In the genomic region with DNA sequence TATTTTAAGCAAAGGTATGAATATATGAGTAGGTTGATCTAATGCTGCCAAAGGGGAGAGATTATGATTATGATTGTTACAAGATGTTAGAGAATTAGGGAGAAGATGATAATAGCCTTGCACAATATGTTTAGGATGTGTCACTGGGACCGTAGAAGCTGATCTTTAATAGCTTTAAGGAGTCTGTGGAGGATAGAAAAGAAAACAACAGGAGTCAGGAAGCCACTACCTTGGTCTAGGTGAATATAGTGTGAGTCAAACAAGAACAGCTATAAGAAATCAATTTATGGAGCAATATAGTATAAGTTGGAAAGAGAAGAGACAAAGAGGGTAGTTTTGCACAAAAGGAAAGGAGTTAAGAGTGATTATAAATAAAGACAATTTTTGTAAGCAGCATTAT, we compare ENCODE assay signal across 16 cellular contexts.
DNase-seq lines count a peak whose midpoint lies in the region; ATAC-seq and TF ChIP-seq lines count a peak whose summit lies in the region.
"Had no signal": no experiment of that assay in that cellular context is flagged by ENCODE, and none has a peak within 500 bp of the region (broad histone marks: within the 10 kb centered on the region; RNA-seq: fewer than 3 reads in every experiment).

No MANE protein-coding gene starts in this region.

- H3K27me3 ChIP-seq in RWPE2 (ENCODE audit: insufficient read depth, poor library complexity, severe bottlenecking) (no peaks in the 10 kb centered on the region), neuronal stem cell (ENCODE audit: control insufficient read depth in 3 of 3, insufficient read depth in 3 of 3, low read depth in 1 of 3, low read length in 3 of 3) (no peaks in the 10 kb centered on the region)

- no peak overlapping the region for H3K4me2 ChIP-seq in neuronal stem cell (ENCODE audit: insufficient read depth, low read length, poor library complexity, severe bottlenecking)
- H3K4me2 ChIP-seq: A549, GM23338 had no signal

- no peak overlapping the region for H2BK12ac ChIP-seq in neuronal stem cell (ENCODE audit: low read length)

- no peak overlapping the region for H3K23ac ChIP-seq in neuronal stem cell (ENCODE audit: low read depth, low read length, poor library complexity)

- no peak overlapping the region for H3K18ac ChIP-seq in neuronal stem cell (ENCODE audit: low read length)

- no peak overlapping the region for H3K4ac ChIP-seq in neuronal stem cell (ENCODE audit: low read length)

- H3K14ac ChIP-seq in neuronal stem cell (ENCODE audit: low read length): no peak overlapping the region

- no peak overlapping the region for H3K4me3 ChIP-seq in RWPE2 (ENCODE audit: severe bottlenecking)
- no peak overlapping the region for H3K4me3 ChIP-seq in neuronal stem cell (ENCODE audit: low read length in 2 of 2)
- H3K4me3 ChIP-seq: A549, GM23338 had no signal

- peak; percentile 56 for ATAC-seq in RWPE2 (ENCODE audit: low read depth)
- ATAC-seq: A549, GM23338 had no signal

- DNase-seq in DMS 273 (lab: John Stamatoyannopoulos, UW; ENCODE audit: unreplicated experiment): peak; percentile 20
- DNase-seq in DMS 273 treated with DMSO at 0.1 percent for 48 hours (lab: John Stamatoyannopoulos, UW): no peak
- DNase-seq in ELR (ENCODE audit: low read depth): peak; percentile 3
- no peak for DNase-seq in RWPE2 (ENCODE audit: low spot score)
- no peak for DNase-seq in neuronal stem cell (ENCODE audit: low spot score)
- DNase-seq in HT-29 (ENCODE audit: low spot score): no peak
- DNase-seq in EL: no peak
- no peak for DNase-seq in cardiac septum (ENCODE audit: low spot score)
- DNase-seq: AML-193; Caco-2; CD4-positive, alpha-beta T cell; GF-D8 had no signal

- H3K9me3 ChIP-seq in RWPE2 (ENCODE audit: severe bottlenecking): no peaks in the 10 kb centered on the region
- no peaks in the 10 kb centered on the region for H3K9me3 ChIP-seq in neuronal stem cell (replicated peaks in 1 of 2; ENCODE audit: control insufficient read depth in 2 of 2, insufficient read depth in 1 of 2, low read depth in 1 of 2, low read length in 2 of 2)
- H3K9me3 ChIP-seq: A549, Caco-2 had no signal

- H3K27ac ChIP-seq in RWPE2 (ENCODE audit: poor library complexity, severe bottlenecking) (no peak overlapping the region), neuronal stem cell (replicated peaks; ENCODE audit: low read length) (no peak overlapping the region)
- H3K27ac ChIP-seq: 22Rv1, A549, C4-2B had no signal

- H4K8ac ChIP-seq in neuronal stem cell (ENCODE audit: low read depth, low read length): no peak overlapping the region

- intact Hi-C loops in cardiac septum (cut with DNase I): no loop called here

- H4K91ac ChIP-seq in neuronal stem cell (ENCODE audit: low read depth, low read length, poor library complexity): no peak overlapping the region

- no CpG with 5 or more reads among the region's 1 CpG for WGBS in neuronal stem cell (ENCODE audit: extremely low coverage in 2 of 2, insufficient read length in 2 of 2, insufficient replicate concordance in 1 of 2), 2 donors

- no peak for TF ChIP-seq CTCF in RWPE2 (IDR thresholded peaks at IDR 0.05; ENCODE audit: poor library complexity, severe bottlenecking)

- no peak overlapping the region for H2AK5ac ChIP-seq in neuronal stem cell (ENCODE audit: low read depth, low read length)

- H2BK5ac ChIP-seq in neuronal stem cell (ENCODE audit: low read length): no peak overlapping the region

- H2BK120ac ChIP-seq in neuronal stem cell (ENCODE audit: low read depth, low read length): no peak overlapping the region

- no peaks in the 10 kb centered on the region for H3K79me1 ChIP-seq in neuronal stem cell (ENCODE audit: low read depth, low read length)

- no peaks in the 10 kb centered on the region for H3K36me3 ChIP-seq in RWPE2 (ENCODE audit: low read depth)
- H3K36me3 ChIP-seq in neuronal stem cell (replicated peaks in 1 of 2; ENCODE audit: control insufficient read depth in 2 of 2, insufficient read depth in 2 of 2, low read length in 2 of 2): no peaks in the 10 kb centered on the region

- no peak overlapping the region for H3K9ac ChIP-seq in neuronal stem cell (ENCODE audit: low read depth, low read length, poor library complexity)

- no peak overlapping the region for H2BK15ac ChIP-seq in neuronal stem cell (ENCODE audit: low read length)

- H3K4me1 ChIP-seq in RWPE2 (ENCODE audit: insufficient read depth, poor library complexity, severe bottlenecking) (peaks cover 9% of the 10 kb centered on the region), neuronal stem cell (ENCODE audit: control insufficient read depth in 2 of 2, insufficient read depth in 1 of 2, low read depth in 1 of 2, low read length in 2 of 2) (no peaks in the 10 kb centered on the region)

- H2AFZ ChIP-seq in neuronal stem cell (ENCODE audit: low read length): peak overlapping the region; percentile 24
- H2AFZ ChIP-seq: GM23338 had no signal

Comparison
In these comparisons a context has a peak if more than half of its experiments do, and no peak if none do; other contexts are left out.
1. DNase-seq: peak in DMS 273 (single experiment) and ELR (single experiment); none in DMS 273 treated with DMSO at 0.1 percent for 48 hours (single experiment), RWPE2 (single experiment), neuronal stem cell (single experiment), HT-29 (single experiment), EL (single experiment) and cardiac septum (single experiment).